12 cellular contexts compared by ENCODE assay signal in the genomic region with DNA sequence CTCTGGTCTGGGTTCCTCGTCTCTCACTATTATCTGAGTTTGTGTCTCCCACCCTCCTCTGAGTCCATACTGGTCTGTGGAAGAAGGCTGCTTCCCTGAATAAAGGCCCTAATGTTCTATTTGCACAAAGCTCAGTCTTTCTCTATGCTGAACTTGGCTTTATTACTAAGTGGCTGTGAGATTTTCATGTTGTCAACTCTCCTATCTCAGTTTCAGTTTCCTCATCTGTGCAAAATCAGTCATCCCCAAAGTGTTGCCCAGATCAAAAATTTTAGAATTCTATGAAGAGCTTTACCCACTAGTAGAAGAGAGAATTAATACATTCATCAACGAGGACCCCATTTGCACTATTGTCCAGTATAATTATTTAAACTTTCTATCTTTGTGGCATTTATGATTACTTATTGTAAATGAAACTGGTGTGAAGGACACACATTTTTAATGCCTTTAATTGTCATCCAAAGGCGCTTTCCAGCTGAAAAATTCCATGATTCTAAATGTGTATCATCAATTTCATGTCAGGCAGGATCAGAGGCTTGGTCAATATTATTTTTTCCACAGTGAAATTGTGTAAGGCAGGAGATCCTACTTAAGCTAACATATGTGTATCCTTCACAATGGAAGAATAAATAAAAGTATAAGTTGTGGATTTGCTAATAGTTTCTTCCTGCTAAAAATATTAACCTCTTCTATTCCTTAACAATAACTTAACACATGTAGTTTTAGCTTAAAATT.
DNase-seq lines count a peak whose midpoint lies in the region; ATAC-seq lines count a peak whose summit lies in the region.
"Had no signal": no experiment of that assay in that cellular context is flagged by ENCODE, and none has a peak within 500 bp of the region (broad histone marks: within the 10 kb centered on the region; RNA-seq: fewer than 3 reads in every experiment).

No MANE protein-coding gene starts in this region.

- no peaks in the 10 kb centered on the region for H3K9me3 Mint-ChIP-seq in stimulated activated naive CD8-positive, alpha-beta T cell treated with anti-CD3 and anti-CD28 coated beads, Interleukin-15, amount 100 ng/mL, for 72 hours
- H3K9me3 Mint-ChIP-seq in stimulated activated memory B cell treated with anti-CD40 and anti-IgM and Interleukin-4, amounts not matched to agents 10 μg/mL and 1 μg/mL and 100 μg/mL, for 72 hours = no peaks in the 10 kb centered on the region

- intact Hi-C loops in cardiac septum (cut with DNase I) = no loop called here

- peak; percentile 72 for ATAC-seq in stimulated activated naive CD8-positive, alpha-beta T cell treated with anti-CD3 and anti-CD28 coated beads, Interleukin-15, amount 100 ng/mL, for 72 hours
- no peak for ATAC-seq in stimulated activated naive CD8-positive, alpha-beta T cell treated with anti-CD3 and anti-CD28 coated beads, Interleukin-15, Interleukin-2, amounts not matched to agents 100 U/mL and 50 U/mL, for 24 hours
- ATAC-seq in GM21737 (IDR thresholded peaks at IDR 0.05; ENCODE audit: unreplicated experiment) (peak; percentile 55), HG03196 (IDR thresholded peaks at IDR 0.05; ENCODE audit: unreplicated experiment) (peak; percentile 75)
- ATAC-seq in stimulated activated memory B cell treated with anti-CD40 and anti-IgM and Interleukin-4, amounts not matched to agents 10 μg/mL and 1 μg/mL and 100 μg/mL, for 72 hours = peak; percentile 27

- peaks cover 13% of the 10 kb centered on the region for H3K4me1 Mint-ChIP-seq in stimulated activated naive CD8-positive, alpha-beta T cell treated with anti-CD3 and anti-CD28 coated beads, Interleukin-15, amount 100 ng/mL, for 72 hours
- peaks cover 15% of the 10 kb centered on the region for H3K4me1 Mint-ChIP-seq in stimulated activated memory B cell treated with anti-CD40 and anti-IgM and Interleukin-4, amounts not matched to agents 10 μg/mL and 1 μg/mL and 100 μg/mL, for 72 hours

- H3K27me3 Mint-ChIP-seq in stimulated activated naive CD8-positive, alpha-beta T cell treated with anti-CD3 and anti-CD28 coated beads, Interleukin-15, amount 100 ng/mL, for 72 hours = no peaks in the 10 kb centered on the region
- H3K27me3 Mint-ChIP-seq in stimulated activated memory B cell treated with anti-CD40 and anti-IgM and Interleukin-4, amounts not matched to agents 10 μg/mL and 1 μg/mL and 100 μg/mL, for 72 hours = no peaks in the 10 kb centered on the region

- no peak overlapping the region for H3K4me3 Mint-ChIP-seq in stimulated activated naive CD8-positive, alpha-beta T cell treated with anti-CD3 and anti-CD28 coated beads, Interleukin-15, amount 100 ng/mL, for 72 hours
- no peak overlapping the region for H3K4me3 Mint-ChIP-seq in stimulated activated memory B cell treated with anti-CD40 and anti-IgM and Interleukin-4, amounts not matched to agents 10 μg/mL and 1 μg/mL and 100 μg/mL, for 72 hours

- DNase-seq in stimulated activated naive CD8-positive, alpha-beta T cell treated with anti-CD3 and anti-CD28 coated beads, Interleukin-15, amount 100 ng/mL, for 72 hours = no peak
- DNase-seq in stimulated activated naive CD8-positive, alpha-beta T cell treated with anti-CD3 and anti-CD28 coated beads, Interleukin-15, Interleukin-2, amounts not matched to agents 100 U/mL and 50 U/mL, for 24 hours = no peak
- DNase-seq in cardiac septum (ENCODE audit: low spot score) (no peak), SKM-1 treated with dmso at 0.1 percent for 144 hours (lab: John Stamatoyannopoulos, UW; ENCODE audit: unreplicated experiment) (no peak), COR-L47 (lab: John Stamatoyannopoulos, UW) (no peak)
- DNase-seq: GDM1; MG63; stimulated activated CD4-positive, alpha-beta T cell treated with anti-CD3 and anti-CD28 coated beads, Interleukin-15, amount 100 ng/mL, for 24 hours; stimulated activated naive CD4-positive, alpha-beta T cell treated with Interleukin-2 at 50 U/mL for 16 hours had no signal

- peaks cover 6% of the 10 kb centered on the region for H3K36me3 Mint-ChIP-seq in stimulated activated memory B cell treated with anti-CD40 and anti-IgM and Interleukin-4, amounts not matched to agents 10 μg/mL and 1 μg/mL and 100 μg/mL, for 72 hours

- peak overlapping the region in 1 of 2 donors; percentile 44 for H3K27ac Mint-ChIP-seq in stimulated activated naive CD8-positive, alpha-beta T cell treated with anti-CD3 and anti-CD28 coated beads, Interleukin-15, amount 100 ng/mL, for 72 hours
- peak overlapping the region; percentile 4 for H3K27ac Mint-ChIP-seq in stimulated activated memory B cell treated with anti-CD40 and anti-IgM and Interleukin-4, amounts not matched to agents 10 μg/mL and 1 μg/mL and 100 μg/mL, for 72 hours
